In genomic region chr6:136249336-136249735, GRCh38 we compare ENCODE assay signal across 8 cellular contexts. TPM values are rescaled to one million over a fixed set of nuclear protein-coding genes. Genes with fewer than 3 reads are reported as not detected.
DNase-seq lines count a peak whose midpoint lies in the region; ATAC-seq and TF ChIP-seq lines count a peak whose summit lies in the region.

No MANE protein-coding gene starts in this region.

- H3K9me3 Mint-ChIP-seq in activated CD4-positive, alpha-beta T cell treated with anti-CD3 and anti-CD28 coated beads for 36 hours (ENCODE audit: low read depth): no peaks in the 10 kb centered on the region
- peaks cover 0 to 2% of the 10 kb centered on the region in 2 donors for H3K9me3 Mint-ChIP-seq in stimulated activated naive B cell treated with anti-CD40 and anti-IgM and Interleukin-4, amounts not matched to agents 10 μg/mL and 1 μg/mL and 100 μg/mL, for 72 hours

- peak overlapping the region; percentile 98 for H3K4me3 Mint-ChIP-seq in activated CD4-positive, alpha-beta T cell treated with anti-CD3 and anti-CD28 coated beads for 36 hours
- peak overlapping the region; percentile 93 to 94 for H3K4me3 Mint-ChIP-seq in stimulated activated naive B cell treated with anti-CD40 and anti-IgM and Interleukin-4, amounts not matched to agents 10 μg/mL and 1 μg/mL and 100 μg/mL, for 72 hours

- H3K79me2 ChIP-seq in SU-DHL-6 (ENCODE audit: insufficient read depth, low read length): peaks cover 43% of the 10 kb centered on the region

- no peaks in the 10 kb centered on the region for H3K9me2 ChIP-seq in SU-DHL-6 (replicated peaks; ENCODE audit: insufficient read depth, low read length)

- peak overlapping the region; percentile 82 for H3K4me2 ChIP-seq in SU-DHL-6 (ENCODE audit: low read depth, low read length, poor library complexity, severe bottlenecking)

- CTCF ChIA-PET in activated CD4-positive, alpha-beta T cell treated with anti-CD3 and anti-CD28 coated beads for 36 hours (lab: Charles Lee): interaction anchor here (0.6 to 1.9 kb wide), 2 partner anchors 16 to 714 kb away, joined by 4 to 5 read pairs; no protein-coding TSS in a partner anchor

- intact Hi-C loops in activated CD4-positive, alpha-beta T cell treated with anti-CD3 and anti-CD28 coated beads for 36 hours (cut with DNase I, micrococcal nuclease): no loop called here

- peaks cover 32% of the 10 kb centered on the region for H3F3A ChIP-seq in SU-DHL-6 (ENCODE audit: insufficient read depth)

- peaks cover 26% of the 10 kb centered on the region for H3K36me3 ChIP-seq in SU-DHL-6 (ENCODE audit: low read length)

- POLR2A ChIA-PET in activated CD4-positive, alpha-beta T cell treated with anti-CD3 and anti-CD28 coated beads for 36 hours (lab: Charles Lee): interaction anchor here (1.1 to 3.8 kb wide), 4 partner anchors 35 to 754 kb away, joined by 4 to 48 read pairs (median 6); partner anchors contain the start of gene BCLAF1

- peaks cover 5% of the 10 kb centered on the region; the same call in 1 of the 2 replicates for H3K9me3 ChIP-seq in SU-DHL-6 (ENCODE audit: insufficient read depth, low read length)

- H3K4me1 Mint-ChIP-seq in activated CD4-positive, alpha-beta T cell treated with anti-CD3 and anti-CD28 coated beads for 36 hours: peaks cover 40% of the 10 kb centered on the region
- peaks cover 24 to 38% of the 10 kb centered on the region in 2 donors for H3K4me1 Mint-ChIP-seq in stimulated activated naive B cell treated with anti-CD40 and anti-IgM and Interleukin-4, amounts not matched to agents 10 μg/mL and 1 μg/mL and 100 μg/mL, for 72 hours

- peak overlapping the region; percentile 58; the same call in 1 of the 2 replicates for H3K27ac ChIP-seq in SU-DHL-6 (ENCODE audit: low read depth, low read length)

- peak overlapping the region; percentile 90 for H3K27ac Mint-ChIP-seq in activated CD4-positive, alpha-beta T cell treated with anti-CD3 and anti-CD28 coated beads for 36 hours
- H3K27ac Mint-ChIP-seq in stimulated activated naive B cell treated with anti-CD40 and anti-IgM and Interleukin-4, amounts not matched to agents 10 μg/mL and 1 μg/mL and 100 μg/mL, for 72 hours: peak overlapping the region; percentile 97

- no peaks in the 10 kb centered on the region for H3K27me3 Mint-ChIP-seq in activated CD4-positive, alpha-beta T cell treated with anti-CD3 and anti-CD28 coated beads for 36 hours
- no peaks in the 10 kb centered on the region for H3K27me3 Mint-ChIP-seq in stimulated activated naive B cell treated with anti-CD40 and anti-IgM and Interleukin-4, amounts not matched to agents 10 μg/mL and 1 μg/mL and 100 μg/mL, for 72 hours

- H3K36me3 Mint-ChIP-seq in activated CD4-positive, alpha-beta T cell treated with anti-CD3 and anti-CD28 coated beads for 36 hours (ENCODE audit: low read depth): peaks cover 34% of the 10 kb centered on the region
- H3K36me3 Mint-ChIP-seq in stimulated activated naive B cell treated with anti-CD40 and anti-IgM and Interleukin-4, amounts not matched to agents 10 μg/mL and 1 μg/mL and 100 μg/mL, for 72 hours: peaks cover 13 to 32% of the 10 kb centered on the region in 2 donors

- H3K27me3 ChIP-seq in SU-DHL-6 (ENCODE audit: low read length): no peaks in the 10 kb centered on the region

- H2AFZ ChIP-seq in SU-DHL-6 (ENCODE audit: low read depth, low read length, severe bottlenecking): no peak overlapping the region

- peak; percentile 14 for DNase-seq in activated CD4-positive, alpha-beta T cell treated with anti-CD3 and anti-CD28 coated beads for 36 hours
- DNase-seq in activated CD4-positive, alpha-beta T cell treated with anti-CD3 and anti-CD28 coated beads, Interleukin-2, amount 50 U/mL, for 4 hours: no peak
- no peak for DNase-seq in fibroblast of villous mesenchyme (ENCODE audit: low read depth)
- no peak for DNase-seq in stimulated activated naive B cell treated with anti-CD40 and anti-IgM and Interleukin-4, amounts not matched to agents 10 μg/mL and 1 μg/mL and 100 μg/mL, for 72 hours
- DNase-seq in stimulated activated naive CD4-positive, alpha-beta T cell (lab: John Stamatoyannopoulos, UW): no peak
- no peak for DNase-seq in inferior parietal cortex (ENCODE audit: extremely low spot score)

- no peak for TF ChIP-seq CTCF in SU-DHL-6 (IDR thresholded peaks at IDR 0.05; ENCODE audit: insufficient read depth, low read length, poor library complexity, severe bottlenecking)
- no peak for TF ChIP-seq CTCF in fibroblast of villous mesenchyme (IDR thresholded peaks at IDR 0.05; ENCODE audit: insufficient read depth, low read depth, low read length)

- 0 out of 2 replicates have a peak, but pooled peaks cover under 1% of the 10 kb centered on the region for H4K20me1 ChIP-seq in SU-DHL-6 (ENCODE audit: low read depth, low read length)

- H3K9ac ChIP-seq in SU-DHL-6 (ENCODE audit: low read length): peak overlapping the region; percentile 95

- H3K4me3 ChIP-seq in SU-DHL-6 (ENCODE audit: insufficient read depth, low read length, poor library complexity, severe bottlenecking): peak overlapping the region; percentile 99
- H3K4me3 ChIP-seq in fibroblast of villous mesenchyme (ENCODE audit: low read depth, low read length): peak overlapping the region; percentile 91

- no peak for ATAC-seq in activated CD4-positive, alpha-beta T cell treated with anti-CD3 and anti-CD28 coated beads for 36 hours
- peak; percentile 0 to 1 for ATAC-seq in stimulated activated naive B cell treated with anti-CD40 and anti-IgM and Interleukin-4, amounts not matched to agents 10 μg/mL and 1 μg/mL and 100 μg/mL, for 72 hours (replicated peaks)
- no peak for ATAC-seq in HG03159 (IDR thresholded peaks at IDR 0.05; ENCODE audit: unreplicated experiment)

RNA-seq across cellular contexts. Expression of gene MTFR2, which starts 0.8 kb away (rescaled TPM):
- 10 to 100 TPM; 26.9 to 28.9 TPM for total RNA-seq in activated CD4-positive, alpha-beta T cell treated with anti-CD3 and anti-CD28 coated beads for 36 hours
- 0.97 and 4.3 TPM in 2 replicates for total RNA-seq in fibroblast of villous mesenchyme

RNA-seq across cellular contexts. Expression of gene BCLAF1, which starts 40.3 kb away (rescaled TPM):
- 100 to 1,000 TPM; 166 to 223 TPM for total RNA-seq in activated CD4-positive, alpha-beta T cell treated with anti-CD3 and anti-CD28 coated beads for 36 hours
- 116 and 154 TPM in 2 replicates for total RNA-seq in fibroblast of villous mesenchyme

Comparison
In these comparisons a context has a peak if more than half of its experiments do, and no peak if none do; other contexts are left out.
1. ATAC-seq: peak in stimulated activated naive B cell treated with anti-CD40 and anti-IgM and Interleukin-4, amounts not matched to agents 10 μg/mL and 1 μg/mL and 100 μg/mL, for 72 hours (2 of 2); none in activated CD4-positive, alpha-beta T cell treated with anti-CD3 and anti-CD28 coated beads for 36 hours (single experiment) and HG03159 (single experiment).